ENCODE assay signal across 8 cellular contexts in genomic region chr1:111139234-111139955, GRCh38. TPM values are rescaled to one million over a fixed set of nuclear protein-coding genes. Genes with fewer than 3 reads are reported as not detected.
DNase-seq lines count a peak whose midpoint lies in the region; ATAC-seq, FAIRE-seq and TF ChIP-seq lines count a peak whose summit lies in the region.

No MANE protein-coding gene starts in this region.

- no peak for FAIRE-seq in frontal cortex (lab: Jason Lieb, UNC)

- peaks cover 0 to 2% (median 0%) of the 10 kb centered on the region in 8 donors for H3K9me3 Mint-ChIP-seq in CD4-positive, alpha-beta memory T cell

- no peaks in the 10 kb centered on the region for H3K27me3 Mint-ChIP-seq in CD4-positive, alpha-beta memory T cell

- peaks cover 54% of the 10 kb centered on the region for H3K4me1 ChIP-seq in CD4-positive, alpha-beta memory T cell (ENCODE audit: insufficient read depth, low read length)
- H3K4me1 ChIP-seq in neutrophil (ENCODE audit: control insufficient read depth in 1 of 2, insufficient read depth in 1 of 2, low read depth in 1 of 2, low read length in 1 of 2) (peaks cover 24% of the 10 kb centered on the region in 2 experiments), transverse colon (peaks cover 6 to 30% (median 27%) of the 10 kb centered on the region in 4 donors)

- H3K27ac ChIP-seq in CD4-positive, alpha-beta memory T cell (ENCODE audit: low read depth, low read length): peak overlapping the region; percentile 79
- H3K27ac ChIP-seq in neutrophil: peak overlapping the region; percentile 89
- peak overlapping the region; percentile 96 to 97 (median 97) for H3K27ac ChIP-seq in transverse colon

- H3K4me1 Mint-ChIP-seq in CD4-positive, alpha-beta memory T cell: peaks cover 31 to 53% (median 41%) of the 10 kb centered on the region in 4 donors

- H3K27me3 ChIP-seq in CD4-positive, alpha-beta memory T cell (ENCODE audit: insufficient read depth, low read length): no peaks in the 10 kb centered on the region
- H3K27me3 ChIP-seq in neutrophil: no peaks in the 10 kb centered on the region
- H3K27me3 ChIP-seq in transverse colon: no peaks in the 10 kb centered on the region

- ATAC-seq in GM19351 (IDR thresholded peaks at IDR 0.05; ENCODE audit: unreplicated experiment) (peak; percentile 37), HG03520 (IDR thresholded peaks at IDR 0.05; ENCODE audit: unreplicated experiment) (peak; percentile 23)

- CTCF ChIA-PET in CD4-positive, alpha-beta memory T cell (lab: Charles Lee; ENCODE audit: partially characterized antibody): interaction anchor here (1.1 to 2.3 kb wide), 7 partner anchors 54 to 520 kb away, joined by 3 to 9 read pairs (median 3); no protein-coding TSS in a partner anchor

- in situ Hi-C loops in transverse colon (cut with MboI; ENCODE audit: low pct_ligation_motif_present in 1 of 4, low pct_unique_long_range_greater_than_20kb in 1 of 4, low sequenced_read_pairs in 3 of 4): no loop called here

- no peaks in the 10 kb centered on the region for H3K9me3 ChIP-seq in CD4-positive, alpha-beta memory T cell (ENCODE audit: control insufficient read depth in 1 of 2, low read length in 2 of 2)
- no peaks in the 10 kb centered on the region for H3K9me3 ChIP-seq in neutrophil
- H3K9me3 ChIP-seq in transverse colon: no peaks in the 10 kb centered on the region

- 1% methylated on average over 17 to 25 of the region's 34 CpGs for WGBS in transverse colon (ENCODE audit: low coverage in 1 of 2), 2 donors

- peaks cover 4% of the 10 kb centered on the region for H3K36me3 ChIP-seq in CD4-positive, alpha-beta memory T cell (ENCODE audit: insufficient read depth, low read length)
- H3K36me3 ChIP-seq in neutrophil (peaks cover 22% of the 10 kb centered on the region), transverse colon (peaks cover 0 to 8% (median 2%) of the 10 kb centered on the region in 4 donors)

- peak overlapping the region; percentile 57 to 97 for H3K4me3 ChIP-seq in CD4-positive, alpha-beta memory T cell (ENCODE audit: low read length in 2 of 2)
- H3K4me3 ChIP-seq in neutrophil (ENCODE audit: low read depth in 1 of 2, low read length in 1 of 2) (peak overlapping the region; percentile 96), transverse colon (peak overlapping the region; percentile 83 to 92 (median 89))

- H3K27ac Mint-ChIP-seq in CD4-positive, alpha-beta memory T cell: peak overlapping the region; percentile 84 to 100 (median 99)

- no peak for TF ChIP-seq POLR2A in transverse colon (IDR thresholded peaks at IDR 0.05)

- H3K36me3 Mint-ChIP-seq in CD4-positive, alpha-beta memory T cell: peaks cover 20 to 40% of the 10 kb centered on the region in 2 donors

- peak in 1 of 5 donors; percentile 50 for DNase-seq in CD4-positive, alpha-beta memory T cell
- DNase-seq in NCI-H82 treated with DMSO at 0.1 percent for 48 hours (lab: John Stamatoyannopoulos, UW; ENCODE audit: unreplicated experiment) (peak; percentile 36), frontal cortex (ENCODE audit: low spot score in 2 of 2) (peak; percentile 31 to 45), transverse colon (peak; percentile 57)
- DNase-seq in activated T-helper 9 cell treated with anti-CD3 and anti-CD28 coated beads, Interleukin-2, amount 50 U/mL, for 16 hours (ENCODE audit: low read depth): peak; percentile 35

- POLR2A ChIA-PET in CD4-positive, alpha-beta memory T cell (lab: Charles Lee; ENCODE audit: partially characterized antibody): interaction anchor here (0.8 to 3.3 kb wide), 24 partner anchors 11 to 802 kb away, joined by 3 to 36 read pairs (median 4); partner anchors contain the start of genes DENND2D, KCNA3, LRIF1 and OVGP1

- TF ChIP-seq EP300 in transverse colon (IDR thresholded peaks at IDR 0.05; ENCODE audit: low read depth): no peak

- peak overlapping the region; percentile 98 to 100 (median 100) for H3K4me3 Mint-ChIP-seq in CD4-positive, alpha-beta memory T cell

- TF ChIP-seq CTCF in neutrophil (IDR thresholded peaks at IDR 0.05) (no peak), transverse colon (IDR thresholded peaks at IDR 0.05) (no peak)

- intact Hi-C loops in CD4-positive, alpha-beta memory T cell (cut with micrococcal nuclease): loop anchor here (1.0 kb wide), 1 partner anchor 264 kb away; no protein-coding TSS in a partner anchor
- intact Hi-C loops in transverse colon (cut with DNase I; ENCODE audit: low total_unique reads): no loop called here

RNA-seq across cellular contexts. Expression of gene DRAM2, which starts 0.5 kb away (rescaled TPM):
- 10 to 100 TPM; 37.5 to 38.8 TPM for total RNA-seq in CD4-positive, alpha-beta memory T cell
- 100 to 1,000 TPM in 1 of 2 donors, 10 to 100 TPM in 1; 77.1 to 101 TPM for polyA plus RNA-seq in CD4-positive, alpha-beta memory T cell
- total RNA-seq in frontal cortex (42.0 TPM), transverse colon (100 to 1,000 TPM in 1 of 4 donors, 10 to 100 TPM in 3; 36.2 to 116 (median 81.7) TPM)

RNA-seq across cellular contexts. Expression of gene CEPT1, which starts 0.6 kb away (rescaled TPM):
- total RNA-seq in CD4-positive, alpha-beta memory T cell: 10 to 100 TPM; 49.1 to 49.6 TPM
- polyA plus RNA-seq in CD4-positive, alpha-beta memory T cell: 10 to 100 TPM; 18.4 to 33.3 TPM
- total RNA-seq in frontal cortex: 47.7 TPM
- total RNA-seq in transverse colon: 10 to 100 TPM; 11.2 to 55.6 (median 26.9) TPM
